In the genomic region with DNA sequence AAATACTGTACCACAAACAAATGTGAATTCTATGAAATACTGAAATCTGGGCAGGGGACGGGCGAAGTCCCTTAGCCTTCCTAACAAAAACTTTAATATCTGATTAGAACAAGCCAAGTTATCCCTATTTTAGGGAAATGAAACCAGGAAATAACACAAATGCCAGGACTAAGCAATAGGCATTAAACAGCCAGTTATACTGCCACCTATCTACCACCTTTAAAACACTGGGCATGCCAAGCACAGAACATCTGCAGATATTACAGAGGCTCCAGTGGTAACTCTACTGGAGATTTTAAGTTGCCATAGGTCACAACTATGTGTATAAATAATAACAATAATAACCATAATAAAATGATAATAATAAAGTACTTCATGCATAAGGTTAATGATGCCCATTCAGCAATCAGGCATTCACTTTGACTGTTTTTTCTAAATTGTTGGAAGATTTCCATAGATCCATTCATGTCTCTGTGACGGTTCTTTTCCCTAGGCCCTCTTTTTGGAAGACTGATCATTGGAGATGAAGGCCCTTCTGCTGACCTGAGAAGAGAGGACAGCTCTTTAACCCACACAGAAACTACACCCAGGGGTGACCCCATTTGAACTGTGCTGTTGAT, we compare ENCODE assay signal across 2 cellular contexts.
TF ChIP-seq lines count a peak whose summit lies in the region.

No MANE protein-coding gene starts in this region.

TF ChIP-seq in HCT116, 20 proteins besides CTCF, POLR2A, EP300 and RAD21 (continued from another document):
- TF ChIP-seq, protein P1, sequence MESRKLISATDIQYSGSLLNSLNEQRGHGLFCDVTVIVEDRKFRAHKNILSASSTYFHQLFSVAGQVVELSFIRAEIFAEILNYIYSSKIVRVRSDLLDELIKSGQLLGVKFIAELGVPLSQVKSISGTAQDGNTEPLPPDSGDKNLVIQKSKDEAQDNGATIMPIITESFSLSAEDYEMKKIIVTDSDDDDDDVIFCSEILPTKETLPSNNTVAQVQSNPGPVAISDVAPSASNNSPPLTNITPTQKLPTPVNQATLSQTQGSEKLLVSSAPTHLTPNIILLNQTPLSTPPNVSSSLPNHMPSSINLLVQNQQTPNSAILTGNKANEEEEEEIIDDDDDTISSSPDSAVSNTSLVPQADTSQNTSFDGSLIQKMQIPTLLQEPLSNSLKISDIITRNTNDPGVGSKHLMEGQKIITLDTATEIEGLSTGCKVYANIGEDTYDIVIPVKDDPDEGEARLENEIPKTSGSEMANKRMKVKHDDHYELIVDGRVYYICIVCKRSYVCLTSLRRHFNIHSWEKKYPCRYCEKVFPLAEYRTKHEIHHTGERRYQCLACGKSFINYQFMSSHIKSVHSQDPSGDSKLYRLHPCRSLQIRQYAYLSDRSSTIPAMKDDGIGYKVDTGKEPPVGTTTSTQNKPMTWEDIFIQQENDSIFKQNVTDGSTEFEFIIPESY (IDR thresholded peaks at IDR 0.05; ENCODE audit: extremely low read depth, insufficient replicate concordance, low read length) = no peak

TF ChIP-seq in SK-N-SH, 30 proteins besides CTCF, POLR2A, EP300 and RAD21 (continued from another document):
- TF ChIP-seq, protein P1 (IDR thresholded peaks at IDR 0.05; ENCODE audit: borderline replicate concordance, low read depth) = no peak
